In genomic region chr20:2699775-2700413, GRCh38 we compare ENCODE assay signal across 2 cellular contexts.
TF ChIP-seq lines count a peak whose summit lies in the region.

No MANE protein-coding gene starts in this region.

TF ChIP-seq in HEK293, 187 proteins besides CTCF, POLR2A, EP300 and RAD21:
- TF ChIP-seq ZNF600 (tag by site-specific recombination; IDR thresholded peaks at IDR 0.05) (no peak), ZNF639 (tag by site-specific recombination; IDR thresholded peaks at IDR 0.05) (no peak), SALL2 (tag by site-specific recombination; IDR thresholded peaks at IDR 0.05; ENCODE audit: borderline replicate concordance) (no peak), ZNF37A (tag by site-specific recombination; IDR thresholded peaks at IDR 0.05) (peak; percentile 96), RBAK (tag by site-specific recombination; IDR thresholded peaks at IDR 0.05) (no peak)
TF ChIP-seq in HEK293: peak in this region for 1.

TF ChIP-seq in H1, 55 proteins besides CTCF, POLR2A, EP300 and RAD21:
- TF ChIP-seq PHF8 (conservative IDR thresholded peaks at IDR 0.05; ENCODE audit: low read depth, low read length) = no peak
TF ChIP-seq in H1: peak in this region for 0.
